11 cellular contexts compared by ENCODE assay signal in the genomic region with DNA sequence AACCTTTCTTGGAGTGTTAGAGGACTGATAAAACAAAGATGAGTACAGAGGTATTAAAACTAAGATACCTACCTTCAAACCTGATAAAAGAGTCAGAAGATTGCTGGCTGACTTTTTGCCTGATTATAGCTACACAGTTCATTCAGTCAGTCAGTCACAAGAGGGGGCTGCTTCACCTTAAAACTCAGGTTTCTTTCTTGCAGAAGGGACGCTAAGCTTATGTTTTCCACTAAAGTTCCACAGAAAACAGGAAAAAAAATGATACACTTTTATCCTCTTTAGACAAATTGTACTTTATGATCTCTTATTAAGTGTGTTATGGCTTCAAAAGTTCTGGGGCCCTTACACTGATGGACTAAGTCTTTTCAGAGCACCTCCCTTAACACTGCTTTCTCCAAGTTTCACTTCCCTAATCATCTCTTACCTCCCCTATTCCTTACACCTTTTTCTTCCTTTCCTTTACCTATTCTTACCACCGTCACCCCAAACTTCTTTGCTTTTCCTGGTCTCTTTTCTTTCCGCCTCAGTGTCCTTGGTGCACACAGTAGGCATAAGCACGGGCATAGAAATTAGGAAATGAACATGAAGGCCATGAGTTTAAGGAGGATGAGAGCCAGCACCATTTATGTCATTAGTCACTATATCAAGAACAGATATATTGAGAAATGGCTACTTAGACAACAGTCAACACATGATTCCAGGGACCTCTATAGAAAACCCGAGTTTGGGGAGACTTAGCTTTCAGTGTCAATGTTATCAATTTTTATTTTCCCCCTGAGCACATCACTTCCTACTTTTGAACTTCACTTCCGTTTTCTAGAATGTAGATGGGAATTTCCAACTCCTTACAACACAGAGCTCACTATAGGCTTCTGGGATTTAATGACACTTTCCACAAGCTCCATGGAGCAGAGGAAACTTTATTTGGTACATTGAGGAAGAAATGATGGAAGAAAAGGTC.
DNase-seq lines count a peak whose midpoint lies in the region; ATAC-seq, FAIRE-seq and TF ChIP-seq lines count a peak whose summit lies in the region.
"Had no signal": no experiment of that assay in that cellular context is flagged by ENCODE, and none has a peak within 500 bp of the region (broad histone marks: within the 10 kb centered on the region; RNA-seq: fewer than 3 reads in every experiment).

No MANE protein-coding gene starts in this region.

- peaks cover 11% of the 10 kb centered on the region for H3K4me1 Mint-ChIP-seq in astrocyte (ENCODE audit: low read depth, unreplicated experiment)
- H3K4me1 Mint-ChIP-seq in naive thymus-derived CD8-positive, alpha-beta T cell, result peaks cover 7 to 16% (median 14%) of the 10 kb centered on the region in 4 donors

- TF ChIP-seq CTCF in GM10248 (IDR thresholded peaks at IDR 0.05; ENCODE audit: control extremely low read depth, extremely low read depth, low read depth, missing control alignments), result peak; percentile 52
- no peak for TF ChIP-seq CTCF in astrocyte (IDR thresholded peaks at IDR 0.05; ENCODE audit: insufficient read depth, low read depth, low read length)

- H4K20me1 ChIP-seq in Karpas-422 (ENCODE audit: insufficient read depth, low read depth, low read length) (no peaks in the 10 kb centered on the region), astrocyte (ENCODE audit: insufficient read depth, low read length) (no peaks in the 10 kb centered on the region)

- POLR2A ChIA-PET in GM10248 (lab: Yijun Ruan, JAX), result no interaction called here
- POLR2A ChIA-PET in naive thymus-derived CD8-positive, alpha-beta T cell (lab: Charles Lee), result interaction anchor here (0.8 to 2.4 kb wide), 6 partner anchors 387 to 448 kb away, joined by 3 to 11 read pairs (median 4); no protein-coding TSS in a partner anchor

- no peaks in the 10 kb centered on the region for H3K9me2 ChIP-seq in Karpas-422 (replicated peaks; ENCODE audit: insufficient read depth, low read length)

- no peak for FAIRE-seq in astrocyte (lab: Jason Lieb, UNC)
- FAIRE-seq: K562 had no signal

- H3K36me3 Mint-ChIP-seq in astrocyte (ENCODE audit: low read depth, unreplicated experiment), result no peaks in the 10 kb centered on the region
- H3K36me3 Mint-ChIP-seq in naive thymus-derived CD8-positive, alpha-beta T cell, result no peaks in the 10 kb centered on the region

- H3K9me3 ChIP-seq in Karpas-422 (ENCODE audit: low read length), result no peaks in the 10 kb centered on the region
- no peaks in the 10 kb centered on the region for H3K9me3 ChIP-seq in astrocyte (ENCODE audit: insufficient read depth, low read depth, low read length)
- no peaks in the 10 kb centered on the region for H3K9me3 ChIP-seq in aorta (ENCODE audit: control insufficient read depth, low read length)

- 48 to 59% methylated on average over 6 of the region's 6 CpGs for WGBS in aorta, 2 donors

- CTCF ChIA-PET in GM10248 (lab: Yijun Ruan, JAX), result interaction anchor here (0.8 to 2.9 kb wide), 9 partner anchors 9 to 79 kb away, joined by 3 to 19 read pairs (median 4); no protein-coding TSS in a partner anchor

- H3K27me3 Mint-ChIP-seq in astrocyte (ENCODE audit: low read depth, unreplicated experiment), result no peaks in the 10 kb centered on the region
- H3K27me3 Mint-ChIP-seq in naive thymus-derived CD8-positive, alpha-beta T cell, result no peaks in the 10 kb centered on the region

- H3K27me3 ChIP-seq in Karpas-422 (ENCODE audit: low read length) (no peaks in the 10 kb centered on the region), astrocyte (ENCODE audit: insufficient read depth, low read length) (no peaks in the 10 kb centered on the region), aorta (ENCODE audit: control insufficient read depth in 1 of 2, insufficient read depth in 2 of 2, low read length in 1 of 2) (no peaks in the 10 kb centered on the region)

- no peak for DNase-seq in GM10248 (ENCODE audit: extremely low spot score)
- peak; percentile 64 for DNase-seq in Karpas-422
- DNase-seq in astrocyte (ENCODE audit: low read depth), result no peak
- DNase-seq in naive thymus-derived CD8-positive, alpha-beta T cell, result peak in 3 of 10 donors; percentile 19 to 36 (median 34)
- DNase-seq in aorta, result no peak
- DNase-seq in 8988T, result no peak
- DNase-seq: HFFc6, midbrain had no signal

- H3K9ac ChIP-seq in Karpas-422 (ENCODE audit: low read length) (no peak overlapping the region), astrocyte (ENCODE audit: low read length) (no peak overlapping the region)

- H3K4me2 ChIP-seq in Karpas-422 (ENCODE audit: low read depth, low read length, poor library complexity, severe bottlenecking) (no peak overlapping the region), astrocyte (ENCODE audit: low read length) (no peak overlapping the region)

- peak overlapping the region; percentile 14 for H3K4me3 Mint-ChIP-seq in astrocyte (ENCODE audit: unreplicated experiment)
- peak overlapping the region; percentile 61 to 91 (median 84) for H3K4me3 Mint-ChIP-seq in naive thymus-derived CD8-positive, alpha-beta T cell
- H3K4me3 Mint-ChIP-seq: HFFc6 had no signal

- peak overlapping the region; percentile 34 for H3K27ac Mint-ChIP-seq in astrocyte (ENCODE audit: unreplicated experiment)
- peak overlapping the region; percentile 35 to 98 (median 90) for H3K27ac Mint-ChIP-seq in naive thymus-derived CD8-positive, alpha-beta T cell
- H3K27ac Mint-ChIP-seq: HFFc6 had no signal

- H3K36me3 ChIP-seq in Karpas-422 (ENCODE audit: insufficient read depth, low read length), result no peaks in the 10 kb centered on the region
- no peaks in the 10 kb centered on the region for H3K36me3 ChIP-seq in astrocyte (ENCODE audit: insufficient read depth, low read length)
- H3K36me3 ChIP-seq in aorta (ENCODE audit: control insufficient read depth in 1 of 2, insufficient read depth in 2 of 2, low read length in 1 of 2), result no peaks in the 10 kb centered on the region

- H3K27ac ChIP-seq in Karpas-422 (ENCODE audit: low read length) (no peak overlapping the region), astrocyte (ENCODE audit: low read depth, low read length) (no peak overlapping the region), aorta (ENCODE audit: low read depth in 1 of 2, low read length in 2 of 2) (no peak overlapping the region)

- peak; percentile 56 to 59 for ATAC-seq in naive thymus-derived CD8-positive, alpha-beta T cell
- ATAC-seq in aorta (ENCODE audit: low FRiP score) (no peak), GM19467 (IDR thresholded peaks at IDR 0.05; ENCODE audit: unreplicated experiment) (no peak), GM19397 (IDR thresholded peaks at IDR 0.05; ENCODE audit: unreplicated experiment) (no peak)
- ATAC-seq: K562 had no signal

- H3K4me1 ChIP-seq in Karpas-422 (ENCODE audit: low read length), result 0 out of 2 replicates have a peak, but pooled peaks cover 3% of the 10 kb centered on the region
- no peaks in the 10 kb centered on the region for H3K4me1 ChIP-seq in astrocyte (ENCODE audit: insufficient read depth, low read length)
- H3K4me1 ChIP-seq in aorta (ENCODE audit: control insufficient read depth in 1 of 2, insufficient read depth in 2 of 2, low read length in 2 of 2), result no peaks in the 10 kb centered on the region

- H2AFZ ChIP-seq in Karpas-422 (ENCODE audit: low read length) (no peak overlapping the region), astrocyte (ENCODE audit: low read depth, low read length) (no peak overlapping the region)

- no peaks in the 10 kb centered on the region for H3K9me3 Mint-ChIP-seq in astrocyte (ENCODE audit: unreplicated experiment)
- H3K9me3 Mint-ChIP-seq in naive thymus-derived CD8-positive, alpha-beta T cell, result no peaks in the 10 kb centered on the region

- no peak overlapping the region for H3K4me3 ChIP-seq in Karpas-422 (ENCODE audit: low read length)
- H3K4me3 ChIP-seq in astrocyte (ENCODE audit: insufficient read depth, low read depth, low read length), result no peak overlapping the region
- H3K4me3 ChIP-seq in aorta (ENCODE audit: low read length in 2 of 2), result no peak overlapping the region
- H3K4me3 ChIP-seq: K562 had no signal

- intact Hi-C loops in aorta (cut with DNase I), result no loop called here

- no peaks in the 10 kb centered on the region for H3K79me2 ChIP-seq in Karpas-422 (ENCODE audit: low read length)
- H3K79me2 ChIP-seq in astrocyte (ENCODE audit: insufficient read depth, low read length), result no peaks in the 10 kb centered on the region

Comparison
In these comparisons a context has a peak if more than half of its experiments do, and no peak if none do; other contexts are left out.
1. ATAC-seq: peak in naive thymus-derived CD8-positive, alpha-beta T cell (2 of 2); none in aorta (single experiment), GM19467 (single experiment) and GM19397 (single experiment).